ENCODE assay signal across 19 cellular contexts in genomic region chr14:70087380-70087697, GRCh38.
"Had no signal": no experiment of that assay in that cellular context is flagged by ENCODE, and none has a peak within 500 bp of the region (broad histone marks: within the 10 kb centered on the region; RNA-seq: fewer than 3 reads in every experiment).

No MANE protein-coding gene starts in this region.

- DNase-seq: activated CD4-positive, alpha-beta memory T cell treated with anti-CD3 and anti-CD28 coated beads, Interleukin-2, amount 10 ng/mL, durations not matched to agents 7 days and 5 days; activated CD4-positive, alpha-beta T cell treated with anti-CD3 and anti-CD28 coated beads for 1 hour; activated CD4-positive, CD25-positive, alpha-beta regulatory T cell; activated CD8-positive, alpha-beta memory T cell treated with anti-CD3 and anti-CD28 coated beads for 24 hours; activated CD8-positive, alpha-beta memory T cell treated with anti-CD3 and anti-CD28 coated beads, Interleukin-2, amount 10 ng/mL, durations not matched to agents 7 days and 5 days; activated CD8-positive, alpha-beta memory T cell treated with anti-CD3 and anti-CD28 coated beads, Interleukin-2, amount 50 U/mL, for 48 hours; activated effector memory CD4-positive, alpha-beta T cell treated with Interleukin-2 at 50 U/mL for 16 hours; activated T-cell treated with anti-CD3 and anti-CD28 coated beads, Interleukin-2, amount 50 U/mL, for 48 hours; cerebellar nuclear complex; NCI-H1105; SIG-M5; T-cell; T-helper 17 cell had no signal

- H3K36me3 Mint-ChIP-seq: activated CD8-positive, alpha-beta memory T cell treated with anti-CD3 and anti-CD28 coated beads, Interleukin-2, amount 10 ng/mL, durations not matched to agents 7 days and 5 days; activated naive CD4-positive, alpha-beta T cell treated with anti-CD3 and anti-CD28 coated beads, Interleukin-2, amount 10 ng/mL, durations not matched to agents 7 days and 5 days; activated naive CD8-positive, alpha-beta T cell; brain; T-cell had no signal

- H3K27ac ChIP-seq: WERI-Rb-1 had no signal

- H3K4me3 Mint-ChIP-seq: activated CD4-positive, alpha-beta memory T cell treated with anti-CD3 and anti-CD28 coated beads, Interleukin-2, amount 10 ng/mL, durations not matched to agents 7 days and 5 days; activated CD8-positive, alpha-beta memory T cell treated with anti-CD3 and anti-CD28 coated beads, Interleukin-2, amount 10 ng/mL, durations not matched to agents 7 days and 5 days; activated naive CD4-positive, alpha-beta T cell treated with anti-CD3 and anti-CD28 coated beads, Interleukin-2, amount 10 ng/mL, durations not matched to agents 7 days and 5 days; activated naive CD8-positive, alpha-beta T cell; activated naive CD8-positive, alpha-beta T cell treated with anti-CD3 and anti-CD28 coated beads, Interleukin-2, amount 50 U/mL, for 24 hours; brain; T-cell; T-helper 17 cell had no signal

- H3K9me3 Mint-ChIP-seq: activated CD4-positive, alpha-beta memory T cell treated with anti-CD3 and anti-CD28 coated beads, Interleukin-2, amount 10 ng/mL, durations not matched to agents 7 days and 5 days; activated naive CD4-positive, alpha-beta T cell treated with anti-CD3 and anti-CD28 coated beads, Interleukin-2, amount 10 ng/mL, durations not matched to agents 7 days and 5 days; activated naive CD8-positive, alpha-beta T cell treated with anti-CD3 and anti-CD28 coated beads, Interleukin-2, amount 50 U/mL, for 24 hours; brain; T-cell had no signal

- H3K36me3 ChIP-seq: WERI-Rb-1 had no signal

- H3K4me1 Mint-ChIP-seq: activated CD4-positive, alpha-beta memory T cell treated with anti-CD3 and anti-CD28 coated beads, Interleukin-2, amount 10 ng/mL, durations not matched to agents 7 days and 5 days; activated CD8-positive, alpha-beta memory T cell treated with anti-CD3 and anti-CD28 coated beads, Interleukin-2, amount 10 ng/mL, durations not matched to agents 7 days and 5 days; activated naive CD4-positive, alpha-beta T cell treated with anti-CD3 and anti-CD28 coated beads, Interleukin-2, amount 10 ng/mL, durations not matched to agents 7 days and 5 days; activated naive CD8-positive, alpha-beta T cell treated with anti-CD3 and anti-CD28 coated beads, Interleukin-2, amount 50 U/mL, for 24 hours; brain; T-cell; T-helper 17 cell had no signal

- H3K27ac Mint-ChIP-seq: activated CD4-positive, alpha-beta memory T cell treated with anti-CD3 and anti-CD28 coated beads, Interleukin-2, amount 10 ng/mL, durations not matched to agents 7 days and 5 days; activated CD8-positive, alpha-beta memory T cell treated with anti-CD3 and anti-CD28 coated beads, Interleukin-2, amount 10 ng/mL, durations not matched to agents 7 days and 5 days; activated naive CD4-positive, alpha-beta T cell treated with anti-CD3 and anti-CD28 coated beads, Interleukin-2, amount 10 ng/mL, durations not matched to agents 7 days and 5 days; activated naive CD8-positive, alpha-beta T cell; activated naive CD8-positive, alpha-beta T cell treated with anti-CD3 and anti-CD28 coated beads, Interleukin-2, amount 50 U/mL, for 24 hours; brain; T-cell; T-helper 17 cell had no signal

- ATAC-seq: activated CD8-positive, alpha-beta memory T cell treated with anti-CD3 and anti-CD28 coated beads, Interleukin-2, amount 10 ng/mL, durations not matched to agents 7 days and 5 days; activated naive CD8-positive, alpha-beta T cell treated with anti-CD3 and anti-CD28 coated beads, Interleukin-2, amount 50 U/mL, for 24 hours; SK-N-SH treated with all-trans-retinoic acid at 6 μM for 48 hours; T-cell; T-helper 17 cell had no signal
